19 cellular contexts compared by ENCODE assay signal in the genomic region with DNA sequence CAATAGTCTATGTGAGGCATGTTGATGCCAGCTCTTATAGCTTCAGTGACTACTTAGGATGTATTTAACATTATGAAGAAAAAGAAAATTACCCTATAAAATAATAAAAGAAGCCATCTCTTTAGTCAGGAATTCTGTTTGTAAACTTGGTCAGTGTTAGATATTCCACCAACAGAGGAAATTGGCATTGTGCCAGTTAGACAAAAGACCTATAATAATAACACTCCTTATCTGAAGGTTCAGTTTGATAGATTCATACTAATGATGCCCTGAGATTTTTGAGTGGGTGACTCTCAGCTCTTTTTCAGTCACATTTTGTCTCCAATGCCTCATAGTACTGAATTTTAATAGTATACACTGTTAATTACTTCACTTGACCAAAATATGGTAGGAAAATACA. TPM values are rescaled to one million over a fixed set of nuclear protein-coding genes. Genes with fewer than 3 reads are reported as not detected.
A peak's percentile ranks its signal among the peaks of the same experiment; 100 is the strongest.
DNase-seq lines count a peak whose midpoint lies in the region; ATAC-seq, FAIRE-seq and TF ChIP-seq lines count a peak whose summit lies in the region.
"Had no signal": no experiment of that assay in that cellular context is flagged by ENCODE, and none has a peak within 500 bp of the region (broad histone marks: within the 10 kb centered on the region; RNA-seq: fewer than 3 reads in every experiment).

No MANE protein-coding gene starts in this region.

- no peak for TF ChIP-seq EP300 in HepG2 (IDR thresholded peaks at IDR 0.05; ENCODE audit: low read depth in 2 of 2, low read length in 2 of 2)
- no peak for TF ChIP-seq EP300 in HepG2 (CRISPR knock-in tag; IDR thresholded peaks at IDR 0.05; ENCODE audit: borderline replicate concordance)

- no peaks in the 10 kb centered on the region for H4K20me1 ChIP-seq in HepG2 (ENCODE audit: insufficient read depth, low read length)

- no peak overlapping the region for H2AFZ ChIP-seq in HepG2 (ENCODE audit: low read length)

- intact Hi-C loops in HepG2 (cut with micrococcal nuclease; ENCODE audit: unreplicated experiment), result no loop called here
- intact Hi-C loops in right lobe of liver (cut with DNase I), result no loop called here

- CTCF ChIA-PET in HepG2 (lab: Yijun Ruan, JAX; ENCODE audit: low intra/inter-chr PET ratio, low total read pairs), result no interaction called here

- H3K27me3 ChIP-seq in HepG2 (ENCODE audit: control insufficient read depth in 1 of 2, insufficient read depth in 2 of 2, low read length in 2 of 2), result no peaks in the 10 kb centered on the region; a peak in 1 of 5 replicates
- H3K27me3 ChIP-seq in right lobe of liver, result no peaks in the 10 kb centered on the region
- H3K27me3 ChIP-seq in SJCRH30, result 0 out of 2 replicates have a peak, but pooled peaks cover 5% of the 10 kb centered on the region

- H3K27ac ChIP-seq in HepG2 (ENCODE audit: extremely low read length, insufficient read depth, low read length), result no peak overlapping the region
- H3K27ac ChIP-seq in right lobe of liver, result no peak overlapping the region
- no peak overlapping the region for H3K27ac ChIP-seq in SJCRH30
- H3K27ac ChIP-seq: 22Rv1, A549, C4-2B had no signal

- no peak for FAIRE-seq in HepG2 (lab: Jason Lieb, UNC)
- FAIRE-seq: D721Med, H1 had no signal

- no peak for ATAC-seq in HepG2
- ATAC-seq in right lobe of liver, result no peak
- no peak for ATAC-seq in HG02623 (IDR thresholded peaks at IDR 0.05; ENCODE audit: unreplicated experiment)
- ATAC-seq: A549 had no signal

- H3K4me3 ChIP-seq in HepG2 (replicated peaks in 1 of 3; ENCODE audit: insufficient read depth in 1 of 3, low read depth in 2 of 3, low read length in 3 of 3), result no peak overlapping the region
- no peak overlapping the region for H3K4me3 ChIP-seq in right lobe of liver
- H3K4me3 ChIP-seq in SJCRH30, result no peak overlapping the region
- H3K4me3 ChIP-seq: A549 had no signal

- H3K4me1 ChIP-seq in HepG2 (ENCODE audit: insufficient read depth, low read length) (no peaks in the 10 kb centered on the region), right lobe of liver (no peaks in the 10 kb centered on the region), SJCRH30 (no peaks in the 10 kb centered on the region)
- H3K4me1 ChIP-seq: A549, Caco-2 had no signal

- TF ChIP-seq POLR2A in HepG2 (IDR thresholded peaks at IDR 0.05; ENCODE audit: insufficient read depth in 1 of 2, low read depth in 2 of 2, low read length in 2 of 2) (no peak), right lobe of liver (IDR thresholded peaks at IDR 0.05) (no peak)

- TF ChIP-seq RAD21 in HepG2 (CRISPR knock-in tag; IDR thresholded peaks at IDR 0.05), result no peak

- in situ Hi-C loops in HepG2 (cut with HindIII; ENCODE audit: extremely low pct_ligation_motif_present, low pct_unique_long_range_greater_than_20kb), result no loop called here

- H3K36me3 ChIP-seq in HepG2 (replicated peaks in 1 of 2; ENCODE audit: control insufficient read depth in 1 of 2, insufficient read depth in 2 of 2, low read length in 2 of 2) (no peaks in the 10 kb centered on the region), right lobe of liver (no peaks in the 10 kb centered on the region), SJCRH30 (no peaks in the 10 kb centered on the region)

- POLR2A ChIA-PET in HepG2 (lab: Yijun Ruan, JAX), result no interaction called here

- peak; percentile 0 for DNase-seq in DMS 273 (lab: John Stamatoyannopoulos, UW; ENCODE audit: unreplicated experiment)
- DNase-seq in DMS 273 treated with DMSO at 0.1 percent for 48 hours (lab: John Stamatoyannopoulos, UW), result no peak
- no peak for DNase-seq in HepG2 (ENCODE audit: low spot score)
- DNase-seq in right lobe of liver, result no peak
- peak; percentile 32 for DNase-seq in NCI-H748 treated with DMSO at 0.1 percent for 48 hours (lab: John Stamatoyannopoulos, UW)
- DNase-seq in SJCRH30, result no peak
- DNase-seq: AML-193; Caco-2; CD4-positive, alpha-beta T cell; DMS79 treated with DMSO at 0.1 percent for 48 hours; GF-D8; H9 had no signal

- H3K9ac ChIP-seq in HepG2 (ENCODE audit: insufficient read depth, low read depth, low read length), result no peak overlapping the region

- no TSS peak for BruUV-seq in HepG2 (replicated peaks; lab: Mats Ljungman, UMichigan)

- H3K79me2 ChIP-seq in HepG2 (ENCODE audit: insufficient read depth, low read length), result no peaks in the 10 kb centered on the region

- TF ChIP-seq CTCF in HepG2 (CRISPR knock-in tag; IDR thresholded peaks at IDR 0.05) (no peak), right lobe of liver (IDR thresholded peaks at IDR 0.05) (no peak)

- no peak overlapping the region for H3K4me2 ChIP-seq in HepG2 (ENCODE audit: low read depth, low read length)
- H3K4me2 ChIP-seq: A549 had no signal

- H3K9me3 ChIP-seq in HepG2 (ENCODE audit: low read length), result no peaks in the 10 kb centered on the region
- no peaks in the 10 kb centered on the region for H3K9me3 ChIP-seq in right lobe of liver
- H3K9me3 ChIP-seq in SJCRH30 (replicated peaks), result no peaks in the 10 kb centered on the region
- H3K9me3 ChIP-seq: A549, Caco-2 had no signal

TF ChIP-seq in HepG2, 621 proteins besides CTCF, POLR2A, EP300 and RAD21:
- TF ChIP-seq LCORL (IDR thresholded peaks at IDR 0.05) (peak; percentile 74), LCORL (CRISPR knock-in tag; IDR thresholded peaks at IDR 0.05) (no peak), ZNF343 (CRISPR knock-in tag; IDR thresholded peaks at IDR 0.05) (no peak), ZNF501 (CRISPR knock-in tag; IDR thresholded peaks at IDR 0.05) (no peak)
- TF ChIP-seq, protein P1, sequence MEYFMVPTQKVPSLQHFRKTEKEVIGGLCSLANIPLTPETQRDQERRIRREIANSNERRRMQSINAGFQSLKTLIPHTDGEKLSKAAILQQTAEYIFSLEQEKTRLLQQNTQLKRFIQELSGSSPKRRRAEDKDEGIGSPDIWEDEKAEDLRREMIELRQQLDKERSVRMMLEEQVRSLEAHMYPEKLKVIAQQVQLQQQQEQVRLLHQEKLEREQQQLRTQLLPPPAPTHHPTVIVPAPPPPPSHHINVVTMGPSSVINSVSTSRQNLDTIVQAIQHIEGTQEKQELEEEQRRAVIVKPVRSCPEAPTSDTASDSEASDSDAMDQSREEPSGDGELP (IDR thresholded peaks at IDR 0.05; ENCODE audit: borderline replicate concordance, low read depth), result no peak

RNA-seq across cellular contexts. Expression of a gene that starts 6.6 kb away (rescaled TPM):
- total RNA-seq in HepG2 (2016; rRNA removed; fragmentation: Illumina TruSeq; extraction: Trizol), result not detected in 2 replicates
- not detected in 2 replicates for total RNA-seq in HepG2 (2016; cell fraction: cytosol; rRNA removed; fragmentation: Illumina TruSeq; extraction: Trizol; ENCODE audit: low read depth)
- not detected in 2 replicates for total RNA-seq in HepG2 (2016; cell fraction: insoluble cytoplasmic fraction; rRNA removed; fragmentation: Illumina TruSeq; extraction: Trizol)
- total RNA-seq in HepG2 (2016; cell fraction: membrane; rRNA removed; fragmentation: Illumina TruSeq; extraction: Trizol), result not detected in 2 replicates
- total RNA-seq in HepG2 (2016; cell fraction: nucleus; rRNA removed; fragmentation: Illumina TruSeq; extraction: Trizol), result not detected in 2 replicates
- not detected in 2 replicates for polyA plus RNA-seq in HepG2 (2011; rRNA removed)
- not detected in 2 replicates for polyA plus RNA-seq in HepG2 (2011; cell fraction: cytosol; rRNA removed)
- not detected in 2 replicates for polyA plus RNA-seq in HepG2 (2011; cell fraction: nucleus; rRNA removed)
- polyA plus RNA-seq in HepG2 (2012), result not detected in 2 replicates
- not detected in 2 replicates for polyA plus RNA-seq in HepG2 (2016; cell fraction: cytosol; fragmentation: Illumina TruSeq; extraction: Trizol; ENCODE audit: low read depth)
- not detected in 2 replicates for polyA plus RNA-seq in HepG2 (2016; cell fraction: insoluble cytoplasmic fraction; fragmentation: Illumina TruSeq; extraction: Trizol; ENCODE audit: low read depth)
- not detected in 2 replicates for polyA plus RNA-seq in HepG2 (2016; cell fraction: membrane; fragmentation: Illumina TruSeq; extraction: Trizol; ENCODE audit: low read depth)
- not detected in 2 replicates for polyA plus RNA-seq in HepG2 (2016; cell fraction: nucleus; fragmentation: Illumina TruSeq; extraction: Trizol; ENCODE audit: insufficient read depth, low read depth)
- polyA minus RNA-seq in HepG2 (2011; rRNA and poly(A)+ RNA removed; ENCODE audit: low replicate concordance), result not detected in 2 replicates
- not detected in 2 replicates for polyA minus RNA-seq in HepG2 (2011; cell fraction: cytosol; rRNA and poly(A)+ RNA removed)
- not detected in 2 replicates for polyA minus RNA-seq in HepG2 (2011; cell fraction: nucleus; rRNA and poly(A)+ RNA removed)
- total RNA-seq in right lobe of liver, result under 1 TPM; 0.04 to 0.95 (median 0.18) TPM
- total RNA-seq in SJCRH30 (2014; rRNA removed; shearing (Covaris generic)), result not detected in 2 replicates
- total RNA-seq: Caco-2; CD4-positive, alpha-beta T cell had no signal
- polyA plus RNA-seq: A549, BJ had no signal

Comparison
In these comparisons a context has a peak if more than half of its experiments do, and no peak if none do; other contexts are left out.
1. DNase-seq: peak in DMS 273 (single experiment) and NCI-H748 treated with DMSO at 0.1 percent for 48 hours (single experiment); none in DMS 273 treated with DMSO at 0.1 percent for 48 hours (single experiment), HepG2 (single experiment), right lobe of liver (0 of 3) and SJCRH30 (0 of 2).